In genomic region chr19:13967206-13967605, GRCh38 we compare ENCODE assay signal across 4 cellular contexts. TPM values are rescaled to one million over a fixed set of nuclear protein-coding genes. Genes with fewer than 3 reads are reported as not detected.
"Had no signal": no experiment of that assay in that cellular context is flagged by ENCODE, and none has a peak within 500 bp of the region (broad histone marks: within the 10 kb centered on the region; RNA-seq: fewer than 3 reads in every experiment).

No MANE protein-coding gene starts in this region.

RNA-seq across cellular contexts. Expression of gene PODNL1, which starts 29.0 kb away (rescaled TPM):
- total RNA-seq: activated naive CD8-positive, alpha-beta T cell treated with anti-CD3 and anti-CD28 coated beads for 36 hours; activated T-helper 1 cell treated with anti-CD3 and anti-CD28 coated beads, Interleukin-12 subunit alpha, Interleukin-12 subunit beta, Interleukin-2, Interleukin-4 antibody, amounts not matched to agents 30 ng/mL and 10 ng/mL and 1 ng/mL, durations not matched to agents 14 hours and 24 hours and 36 hours; bronchial epithelial cell had no signal
- polyA plus RNA-seq: cardiac muscle cell had no signal
